9 cellular contexts compared by ENCODE assay signal in genomic region chr16:31333686-31334649, GRCh38. TPM values are rescaled to one million over a fixed set of nuclear protein-coding genes. Genes with fewer than 3 reads are reported as not detected.
A peak's percentile ranks its signal among the peaks of the same experiment; 100 is the strongest.
DNase-seq lines count a peak whose midpoint lies in the region; ATAC-seq and TF ChIP-seq lines count a peak whose summit lies in the region.
"Had no signal": no experiment of that assay in that cellular context is flagged by ENCODE, and none has a peak within 500 bp of the region (broad histone marks: within the 10 kb centered on the region; RNA-seq: fewer than 3 reads in every experiment).

No MANE protein-coding gene starts in this region.

- H3K27ac ChIP-seq in breast epithelium (no peak overlapping the region), heart left ventricle (no peak overlapping the region)

- H3K9me3 Mint-ChIP-seq in MCF 10A (ENCODE audit: unreplicated experiment) (no peaks in the 10 kb centered on the region), T-cell (no peaks in the 10 kb centered on the region)
- peaks cover 0 to 6% of the 10 kb centered on the region in 2 donors for H3K9me3 Mint-ChIP-seq in stimulated activated naive CD8-positive, alpha-beta T cell treated with anti-CD3 and anti-CD28 coated beads, Interleukin-15, amount 100 ng/mL, for 72 hours

- H3K9me3 ChIP-seq in breast epithelium, result no peaks in the 10 kb centered on the region
- H3K9me3 ChIP-seq in heart left ventricle, result peaks cover 0 to 5% (median 0%) of the 10 kb centered on the region in 12 donors

- H3K4me1 ChIP-seq in breast epithelium, result no peaks in the 10 kb centered on the region
- peaks cover 0 to 9% (median 0%) of the 10 kb centered on the region in 12 donors for H3K4me1 ChIP-seq in heart left ventricle

- no TSS peak for BruUV-seq in MCF 10A (replicated peaks; lab: Mats Ljungman, UMichigan)

- peaks cover 0 to 40% of the 10 kb centered on the region in 2 donors for H3K27me3 ChIP-seq in breast epithelium
- peaks cover 19 to 66% (median 32%) of the 10 kb centered on the region in 9 donors for H3K27me3 ChIP-seq in heart left ventricle

- TF ChIP-seq POLR2A in breast epithelium (IDR thresholded peaks at IDR 0.05) (no peak), heart left ventricle (IDR thresholded peaks at IDR 0.05) (no peak)

- POLR2A ChIA-PET in MCF 10A (lab: Yijun Ruan, JAX), result no interaction called here
- POLR2A ChIA-PET in T-cell (lab: Charles Lee), result interaction anchor here in 1 of 2 donors (0.6 kb wide), 1 partner anchor 11 kb away, joined by 4 read pairs; no protein-coding TSS in a partner anchor

- no peak overlapping the region for H3K27ac Mint-ChIP-seq in MCF 10A (ENCODE audit: low read depth, unreplicated experiment)
- peak overlapping the region; percentile 44 to 74 for H3K27ac Mint-ChIP-seq in T-cell
- peak overlapping the region in 1 of 2 donors; percentile 36 for H3K27ac Mint-ChIP-seq in stimulated activated naive CD8-positive, alpha-beta T cell treated with anti-CD3 and anti-CD28 coated beads, Interleukin-15, amount 100 ng/mL, for 72 hours
- H3K27ac Mint-ChIP-seq: activated naive CD8-positive, alpha-beta T cell had no signal

- H3K27me3 Mint-ChIP-seq in MCF 10A (ENCODE audit: insufficient read depth, unreplicated experiment) (peaks cover 59% of the 10 kb centered on the region), T-cell (peaks cover 8 to 25% of the 10 kb centered on the region in 2 donors)
- peaks cover 10% of the 10 kb centered on the region for H3K27me3 Mint-ChIP-seq in stimulated activated naive CD8-positive, alpha-beta T cell treated with anti-CD3 and anti-CD28 coated beads, Interleukin-15, amount 100 ng/mL, for 72 hours
- H3K27me3 Mint-ChIP-seq: activated naive CD8-positive, alpha-beta T cell had no signal

- ATAC-seq in T-cell (replicated peaks in 1 of 4) (peak; percentile 42 to 79 (median 65)), heart left ventricle (peak; percentile 50 to 66 (median 55)), HG02981 (IDR thresholded peaks at IDR 0.05; ENCODE audit: unreplicated experiment) (no peak)
- ATAC-seq in stimulated activated naive CD8-positive, alpha-beta T cell treated with anti-CD3 and anti-CD28 coated beads, Interleukin-15, amount 100 ng/mL, for 72 hours, result peak; percentile 83

- CTCF ChIA-PET in MCF 10A (lab: Yijun Ruan, JAX) (interaction anchor here (0.6 to 1.7 kb wide), 12 partner anchors 13 to 426 kb away, joined by 3 to 6 read pairs (median 3); partner anchors contain the start of gene SETD1A), T-cell (lab: Charles Lee) (interaction anchor here (1.1 to 1.3 kb wide), 2 partner anchors 349 to 350 kb away, joined by 3 read pairs; partner anchors contain the start of gene HSD3B7 (in 1 of the 2))

- peaks cover 7% of the 10 kb centered on the region for H3K4me1 Mint-ChIP-seq in MCF 10A (ENCODE audit: insufficient read depth, unreplicated experiment)
- H3K4me1 Mint-ChIP-seq in T-cell, result peaks cover 33 to 38% (median 36%) of the 10 kb centered on the region in 3 donors
- peaks cover 42% of the 10 kb centered on the region for H3K4me1 Mint-ChIP-seq in stimulated activated naive CD8-positive, alpha-beta T cell treated with anti-CD3 and anti-CD28 coated beads, Interleukin-15, amount 100 ng/mL, for 72 hours

- H3K36me3 ChIP-seq in breast epithelium (no peaks in the 10 kb centered on the region), heart left ventricle (peaks cover 0 to 10% (median 0%) of the 10 kb centered on the region in 9 donors)

- H3K4me3 ChIP-seq in breast epithelium (no peak overlapping the region), heart left ventricle (no peak overlapping the region)

- no peak overlapping the region for H3K4me3 Mint-ChIP-seq in MCF 10A (ENCODE audit: unreplicated experiment)
- H3K4me3 Mint-ChIP-seq in T-cell, result peak overlapping the region in 1 of 3 donors; percentile 16
- peak overlapping the region in 1 of 2 donors; percentile 49 for H3K4me3 Mint-ChIP-seq in stimulated activated naive CD8-positive, alpha-beta T cell treated with anti-CD3 and anti-CD28 coated beads, Interleukin-15, amount 100 ng/mL, for 72 hours
- H3K4me3 Mint-ChIP-seq: activated naive CD8-positive, alpha-beta T cell had no signal

- 10 to 15% (median 13%) methylated on average over 5 of the region's 5 CpGs for WGBS in heart left ventricle, 4 donors

- TF ChIP-seq CTCF in MCF 10A (IDR thresholded peaks at IDR 0.05; ENCODE audit: unreplicated experiment) (peak; percentile 29), breast epithelium (IDR thresholded peaks at IDR 0.05) (peak in 1 of 3 donors; percentile 33), heart left ventricle (IDR thresholded peaks at IDR 0.05) (peak in 10 of 12 donors; percentile 10 to 43 (median 22))

- H3K36me3 Mint-ChIP-seq in MCF 10A (ENCODE audit: insufficient read depth, unreplicated experiment), result no peaks in the 10 kb centered on the region
- H3K36me3 Mint-ChIP-seq in T-cell, result no peaks in the 10 kb centered on the region
- H3K36me3 Mint-ChIP-seq: activated naive CD8-positive, alpha-beta T cell had no signal

- intact Hi-C loops in MCF 10A (cut with micrococcal nuclease), result no loop called here
- intact Hi-C loops in breast epithelium (cut with DNase I; ENCODE audit: low total_unique reads), result no loop called here
- intact Hi-C loops in heart left ventricle (cut with DNase I), result loop anchor here in 1 of 10 donors (10.0 kb wide), 1 partner anchor 79 kb away; the partner anchor contains the start of gene ITGAM

- peak; percentile 55 for DNase-seq in MCF 10A (ENCODE audit: unreplicated experiment)
- no peak for DNase-seq in breast epithelium (ENCODE audit: low spot score in 2 of 2)
- peak; percentile 29 for DNase-seq in HK-2 (ENCODE audit: unreplicated experiment)
- peak in 13 of 34 experiments; percentile 14 to 40 (median 21) for DNase-seq in T-cell
- no peak for DNase-seq in heart left ventricle
- DNase-seq in stimulated activated naive CD8-positive, alpha-beta T cell treated with anti-CD3 and anti-CD28 coated beads, Interleukin-15, amount 100 ng/mL, for 72 hours, result peak; percentile 40 to 46
- DNase-seq in NCI-H2107 treated with DMSO at 0.1 percent for 48 hours (lab: John Stamatoyannopoulos, UW; ENCODE audit: unreplicated experiment), result no peak

RNA-seq across cellular contexts. Expression of gene ITGAX, which starts 21.0 kb away (rescaled TPM):
- 0.14 and 1.2 TPM in 2 replicates for total RNA-seq in MCF 10A (2022)
- 10 to 100 TPM in 1 of 3 donors, 1 to 10 TPM in 2; 3.6 to 16.8 (median 5.1) TPM for total RNA-seq in breast epithelium
- total RNA-seq in T-cell, result 1 to 10 TPM; 1.4 to 4.3 (median 3.9) TPM
- total RNA-seq in heart left ventricle, result 10 to 100 TPM in 2 of 9 donors, 1 to 10 TPM in 6, under 1 TPM in 1; 0.73 to 52.7 (median 2.0) TPM
- 1 to 10 TPM; 2.0 to 2.2 TPM for polyA plus RNA-seq in heart left ventricle

RNA-seq across cellular contexts. Expression of gene ITGAD, which starts 59.2 kb away (rescaled TPM):
- total RNA-seq in MCF 10A (2022) (not detected in 2 replicates), breast epithelium (under 1 TPM in 2 of 3 donors, not detected in 1; 0.16 to 0.44 TPM), T-cell (under 1 TPM in 3 of 5 donors, not detected in 2; 0.22 to 0.70 (median 0.23) TPM), heart left ventricle (under 1 TPM in 2 of 9 donors, not detected in 7; 0.41 to 0.80 TPM)
- polyA plus RNA-seq in heart left ventricle, result not detected

Comparison
In these comparisons a context has a peak if more than half of its experiments do, and no peak if none do; other contexts are left out.
1. DNase-seq: peak in MCF 10A (single experiment), HK-2 (single experiment) and stimulated activated naive CD8-positive, alpha-beta T cell treated with anti-CD3 and anti-CD28 coated beads, Interleukin-15, amount 100 ng/mL, for 72 hours (2 of 2); none in breast epithelium (0 of 2), heart left ventricle (0 of 5) and NCI-H2107 treated with DMSO at 0.1 percent for 48 hours (single experiment).